Comparison of ENCODE assay signal across 8 cellular contexts in the genomic region with DNA sequence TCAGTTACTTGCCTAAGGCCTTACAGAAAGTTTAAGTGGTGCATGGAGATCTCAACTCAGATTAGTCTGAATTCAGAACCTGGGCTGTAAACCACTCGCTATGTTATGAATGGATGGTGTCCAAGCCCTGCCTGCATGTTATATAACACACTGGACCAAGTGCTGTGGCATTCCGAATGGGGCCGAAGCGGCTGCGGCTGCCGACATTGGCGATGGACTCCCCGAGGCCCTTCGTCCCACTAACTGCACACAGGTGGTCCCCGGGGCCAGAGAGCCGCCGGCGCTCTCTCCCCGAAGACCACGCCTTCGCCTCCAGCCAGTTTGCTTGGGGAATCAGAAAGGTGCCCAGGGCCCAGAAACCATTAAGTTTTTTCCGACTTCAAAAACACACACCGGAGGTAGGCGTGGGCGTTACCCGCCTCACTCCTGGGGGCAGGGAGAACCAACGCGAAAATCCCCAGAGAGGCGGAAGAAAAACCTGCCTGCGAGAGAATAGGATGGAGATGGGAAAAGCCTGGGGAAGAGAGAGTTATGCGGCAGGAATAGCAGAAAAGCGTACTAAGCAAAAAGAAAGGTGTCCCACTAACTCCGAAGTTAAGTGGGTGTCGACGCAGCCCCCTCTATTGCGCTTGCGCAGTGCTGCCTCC. TPM values are rescaled to one million over a fixed set of nuclear protein-coding genes. Genes with fewer than 3 reads are reported as not detected.
DNase-seq lines count a peak whose midpoint lies in the region; ATAC-seq, FAIRE-seq and TF ChIP-seq lines count a peak whose summit lies in the region.

No MANE protein-coding gene starts in this region.

- POLR2A ChIA-PET in CD8-positive, alpha-beta memory T cell (lab: Charles Lee): interaction anchor here (2.5 to 3.4 kb wide), 5 partner anchors 50 to 69 kb away, joined by 16 to 48 read pairs (median 20); no protein-coding TSS in a partner anchor

- H3K4me1 Mint-ChIP-seq in CD8-positive, alpha-beta memory T cell: peaks cover 39 to 45% (median 44%) of the 10 kb centered on the region in 3 donors
- peaks cover 8% of the 10 kb centered on the region for H3K4me1 Mint-ChIP-seq in astrocyte (ENCODE audit: low read depth, unreplicated experiment)
- H3K4me1 Mint-ChIP-seq in stimulated activated effector memory CD8-positive, alpha-beta T cell treated with anti-CD3 and anti-CD28 coated beads, Interleukin-12 subunit alpha, Interleukin-12 subunit beta, amount 100 ng/mL, for 72 hours: peaks cover 33% of the 10 kb centered on the region

- no peak for TF ChIP-seq CTCF in astrocyte (IDR thresholded peaks at IDR 0.05; ENCODE audit: insufficient read depth, low read depth, low read length)

- CTCF ChIA-PET in CD8-positive, alpha-beta memory T cell (lab: Charles Lee): interaction anchor here (0.9 to 3.9 kb wide), 5 partner anchors 14 to 69 kb away, joined by 4 to 29 read pairs (median 21); no protein-coding TSS in a partner anchor

- H3K9me3 Mint-ChIP-seq in CD8-positive, alpha-beta memory T cell: no peaks in the 10 kb centered on the region
- no peaks in the 10 kb centered on the region for H3K9me3 Mint-ChIP-seq in astrocyte (ENCODE audit: unreplicated experiment)
- H3K9me3 Mint-ChIP-seq in stimulated activated effector memory CD8-positive, alpha-beta T cell treated with anti-CD3 and anti-CD28 coated beads, Interleukin-12 subunit alpha, Interleukin-12 subunit beta, amount 100 ng/mL, for 72 hours: no peaks in the 10 kb centered on the region

- H3K9ac ChIP-seq in astrocyte (ENCODE audit: low read length): peak overlapping the region; percentile 81

- no peaks in the 10 kb centered on the region for H3K9me3 ChIP-seq in CD8-positive, alpha-beta memory T cell (ENCODE audit: low read length)
- H3K9me3 ChIP-seq in astrocyte (ENCODE audit: insufficient read depth, low read depth, low read length): no peaks in the 10 kb centered on the region

- no peak for DNase-seq in CD8-positive, alpha-beta memory T cell
- DNase-seq in astrocyte (ENCODE audit: low read depth) (peak; percentile 44), iPS-NIHi7 (ENCODE audit: extremely low spot score) (peak; percentile 49), NCI-H2171 treated with DMSO at 0.1 percent for 48 hours (lab: John Stamatoyannopoulos, UW) (no peak)
- no peak for DNase-seq in stimulated activated effector memory CD8-positive, alpha-beta T cell treated with anti-CD3 and anti-CD28 coated beads, Interleukin-12 subunit alpha, Interleukin-12 subunit beta, amount 100 ng/mL, for 72 hours (ENCODE audit: low spot score in 2 of 2)
- DNase-seq in stimulated activated CD4-positive, alpha-beta T cell treated with anti-CD3 and anti-CD28 coated beads, Interleukin-4, amount 100 ng/mL, for 24 hours: no peak

- peak overlapping the region; percentile 93 for H3K4me3 ChIP-seq in CD8-positive, alpha-beta memory T cell (ENCODE audit: low read length)
- H3K4me3 ChIP-seq in astrocyte (ENCODE audit: insufficient read depth, low read depth, low read length): peak overlapping the region; percentile 85

- H2AFZ ChIP-seq in astrocyte (ENCODE audit: low read depth, low read length): peak overlapping the region; percentile 95

- H3K27ac Mint-ChIP-seq in CD8-positive, alpha-beta memory T cell: peak overlapping the region; percentile 96 to 100 (median 98)
- peak overlapping the region; percentile 81 for H3K27ac Mint-ChIP-seq in astrocyte (ENCODE audit: unreplicated experiment)
- H3K27ac Mint-ChIP-seq in stimulated activated effector memory CD8-positive, alpha-beta T cell treated with anti-CD3 and anti-CD28 coated beads, Interleukin-12 subunit alpha, Interleukin-12 subunit beta, amount 100 ng/mL, for 72 hours: peak overlapping the region; percentile 98

- H3K79me2 ChIP-seq in astrocyte (ENCODE audit: insufficient read depth, low read length): no peaks in the 10 kb centered on the region

- peaks cover 36% of the 10 kb centered on the region for H3K4me1 ChIP-seq in CD8-positive, alpha-beta memory T cell (ENCODE audit: insufficient read depth, low read length)
- peaks cover 7% of the 10 kb centered on the region for H3K4me1 ChIP-seq in astrocyte (ENCODE audit: insufficient read depth, low read length)

- FAIRE-seq in astrocyte (lab: Jason Lieb, UNC): no peak

- no peaks in the 10 kb centered on the region for H4K20me1 ChIP-seq in astrocyte (ENCODE audit: insufficient read depth, low read length)

- H3K4me3 Mint-ChIP-seq in CD8-positive, alpha-beta memory T cell: peak overlapping the region; percentile 91 to 99 (median 96)
- peak overlapping the region; percentile 96 for H3K4me3 Mint-ChIP-seq in astrocyte (ENCODE audit: unreplicated experiment)
- peak overlapping the region; percentile 97 for H3K4me3 Mint-ChIP-seq in stimulated activated effector memory CD8-positive, alpha-beta T cell treated with anti-CD3 and anti-CD28 coated beads, Interleukin-12 subunit alpha, Interleukin-12 subunit beta, amount 100 ng/mL, for 72 hours

- peaks cover 0 to 8% of the 10 kb centered on the region in 2 donors for H3K27me3 Mint-ChIP-seq in CD8-positive, alpha-beta memory T cell
- peaks cover 37% of the 10 kb centered on the region for H3K27me3 Mint-ChIP-seq in astrocyte (ENCODE audit: low read depth, unreplicated experiment)

- peaks cover 5 to 42% (median 6%) of the 10 kb centered on the region in 3 donors for H3K36me3 Mint-ChIP-seq in CD8-positive, alpha-beta memory T cell
- H3K36me3 Mint-ChIP-seq in astrocyte (ENCODE audit: low read depth, unreplicated experiment): no peaks in the 10 kb centered on the region
- H3K36me3 Mint-ChIP-seq in stimulated activated effector memory CD8-positive, alpha-beta T cell treated with anti-CD3 and anti-CD28 coated beads, Interleukin-12 subunit alpha, Interleukin-12 subunit beta, amount 100 ng/mL, for 72 hours: peaks cover 52% of the 10 kb centered on the region

- peak overlapping the region; percentile 100 for H3K4me2 ChIP-seq in astrocyte (ENCODE audit: low read length)

- ATAC-seq in GM19455 (IDR thresholded peaks at IDR 0.05; ENCODE audit: unreplicated experiment) (peak; percentile 21), HG03469 (IDR thresholded peaks at IDR 0.05; ENCODE audit: unreplicated experiment) (peak; percentile 13)
- ATAC-seq in stimulated activated effector memory CD8-positive, alpha-beta T cell treated with anti-CD3 and anti-CD28 coated beads, Interleukin-12 subunit alpha, Interleukin-12 subunit beta, amount 100 ng/mL, for 72 hours: peak; percentile 38

- no peaks in the 10 kb centered on the region for H3K27me3 ChIP-seq in CD8-positive, alpha-beta memory T cell (ENCODE audit: insufficient read depth, low read length, poor library complexity, severe bottlenecking)
- peaks cover 21% of the 10 kb centered on the region for H3K27me3 ChIP-seq in astrocyte (ENCODE audit: insufficient read depth, low read length)

- H3K27ac ChIP-seq in CD8-positive, alpha-beta memory T cell (ENCODE audit: low read depth, low read length): peak overlapping the region; percentile 96
- no peak overlapping the region for H3K27ac ChIP-seq in astrocyte (ENCODE audit: low read depth, low read length)

- no peaks in the 10 kb centered on the region for H3K36me3 ChIP-seq in CD8-positive, alpha-beta memory T cell (ENCODE audit: insufficient read depth, low read length)
- no peaks in the 10 kb centered on the region for H3K36me3 ChIP-seq in astrocyte (ENCODE audit: insufficient read depth, low read length)

RNA-seq across cellular contexts. Expression of a gene that starts 0.6 kb away (rescaled TPM):
- 1 to 10 TPM; 3.7 to 4.1 TPM for total RNA-seq in CD8-positive, alpha-beta memory T cell
- polyA plus RNA-seq in CD8-positive, alpha-beta memory T cell: 12.6 TPM
- 0.70 and 0.77 TPM in 2 replicates for total RNA-seq in astrocyte

Comparison
In these comparisons a context has a peak if more than half of its experiments do, and no peak if none do; other contexts are left out.
1. DNase-seq: peak in astrocyte (single experiment) and iPS-NIHi7 (single experiment); none in CD8-positive, alpha-beta memory T cell (0 of 5), stimulated activated effector memory CD8-positive, alpha-beta T cell treated with anti-CD3 and anti-CD28 coated beads, Interleukin-12 subunit alpha, Interleukin-12 subunit beta, amount 100 ng/mL, for 72 hours (0 of 2), stimulated activated CD4-positive, alpha-beta T cell treated with anti-CD3 and anti-CD28 coated beads, Interleukin-4, amount 100 ng/mL, for 24 hours (single experiment) and NCI-H2171 treated with DMSO at 0.1 percent for 48 hours (single experiment).
2. Peak in every context shown above with its lines, with median percentiles within 50 percentile points of each other: H3K27ac Mint-ChIP-seq, H3K4me3 Mint-ChIP-seq and ATAC-seq.